In genomic region chr12:64392221-64392620, GRCh38 we compare ENCODE assay signal across 8 cellular contexts.
DNase-seq lines count a peak whose midpoint lies in the region; TF ChIP-seq lines count a peak whose summit lies in the region.

No MANE protein-coding gene starts in this region.

- no peaks in the 10 kb centered on the region for H3K9me2 ChIP-seq in Loucy (replicated peaks; ENCODE audit: low read depth, low read length)

- TF ChIP-seq CTCF in Loucy (conservative IDR thresholded peaks at IDR 0.05; ENCODE audit: low read length) (peak; percentile 57), retinal pigment epithelial cell (conservative IDR thresholded peaks at IDR 0.05; ENCODE audit: low read depth, low read length) (peak; percentile 51), tibial artery (IDR thresholded peaks at IDR 0.05) (no peak)

- H2AFZ ChIP-seq in Loucy (ENCODE audit: low read length) = peak overlapping the region; percentile 21; the same call in 1 of the 2 replicates

- H3K4me3 ChIP-seq in Loucy (ENCODE audit: low read length, poor library complexity, severe bottlenecking) (no peak overlapping the region), retinal pigment epithelial cell (ENCODE audit: low read length) (no peak overlapping the region), tibial artery (no peak overlapping the region)

- H4K20me1 ChIP-seq in Loucy (ENCODE audit: insufficient read depth, low read length, poor library complexity, severe bottlenecking) = no peaks in the 10 kb centered on the region

- H3K27me3 ChIP-seq in Loucy (ENCODE audit: insufficient read depth, low read length, poor library complexity, severe bottlenecking) (no peaks in the 10 kb centered on the region), tibial artery (peaks cover 0 to 33% of the 10 kb centered on the region in 2 donors)

- H3K27ac ChIP-seq in tibial artery = no peak overlapping the region

- H3K36me3 ChIP-seq in Loucy (ENCODE audit: insufficient read depth, low read length) (no peaks in the 10 kb centered on the region), tibial artery (no peaks in the 10 kb centered on the region)

- H3K4me1 ChIP-seq in Loucy (ENCODE audit: insufficient read depth, low read length, poor library complexity, severe bottlenecking) (no peaks in the 10 kb centered on the region), tibial artery (peaks cover 0 to 8% (median 3%) of the 10 kb centered on the region in 4 donors)

- H3K79me2 ChIP-seq in Loucy (ENCODE audit: insufficient read depth, low read length) = no peaks in the 10 kb centered on the region

- intact Hi-C loops in tibial artery (cut with DNase I; ENCODE audit: low total_unique reads) = loop anchor here (10.0 kb wide), 1 partner anchor 167 kb away; the partner anchor contains the start of gene KICS2

- H3K4me2 ChIP-seq in Loucy (ENCODE audit: low read depth, low read length, poor library complexity, severe bottlenecking) = no peak overlapping the region

- no peaks in the 10 kb centered on the region for H3K9me3 ChIP-seq in Loucy (ENCODE audit: insufficient read depth, low read depth, low read length)
- H3K9me3 ChIP-seq in tibial artery = no peaks in the 10 kb centered on the region

- DNase-seq in stimulated activated CD4-positive, alpha-beta T cell treated with anti-CD3 and anti-CD28 coated beads, Interleukin-4, amount 100 ng/mL, for 24 hours = peak; percentile 23
- no peak for DNase-seq in stimulated activated CD4-positive, alpha-beta T cell treated with anti-CD3 and anti-CD28 coated beads, Interleukin-2, amount 100 ng/mL, for 48 hours
- DNase-seq in cerebellar cortex (ENCODE audit: low spot score) (peak; percentile 27), retinal pigment epithelial cell (ENCODE audit: low read depth) (no peak), COLO668 (lab: John Stamatoyannopoulos, UW; ENCODE audit: unreplicated experiment) (no peak), tibial artery (no peak), NCI-H2107 treated with DMSO at 0.1 percent for 48 hours (lab: John Stamatoyannopoulos, UW; ENCODE audit: unreplicated experiment) (no peak)

- H3F3A ChIP-seq in Loucy (ENCODE audit: low read depth) = no peaks in the 10 kb centered on the region

- no peak overlapping the region for H3K9ac ChIP-seq in Loucy (ENCODE audit: low read depth, low read length, poor library complexity, severe bottlenecking)

Comparison
In these comparisons a context has a peak if more than half of its experiments do, and no peak if none do; other contexts are left out.
1. DNase-seq: peak in stimulated activated CD4-positive, alpha-beta T cell treated with anti-CD3 and anti-CD28 coated beads, Interleukin-4, amount 100 ng/mL, for 24 hours (single experiment) and cerebellar cortex (single experiment); none in stimulated activated CD4-positive, alpha-beta T cell treated with anti-CD3 and anti-CD28 coated beads, Interleukin-2, amount 100 ng/mL, for 48 hours (0 of 2), retinal pigment epithelial cell (single experiment), COLO668 (single experiment), tibial artery (0 of 2) and NCI-H2107 treated with DMSO at 0.1 percent for 48 hours (single experiment).
2. CTCF ChIP-seq: peak in Loucy (single experiment) and retinal pigment epithelial cell (single experiment); none in tibial artery (0 of 2).